In genomic region chr6:129338683-129339082, GRCh38 we compare ENCODE assay signal across 23 cellular contexts.
"Had no signal": no experiment of that assay in that cellular context is flagged by ENCODE, and none has a peak within 500 bp of the region (broad histone marks: within the 10 kb centered on the region; RNA-seq: fewer than 3 reads in every experiment).

No MANE protein-coding gene starts in this region.

- DNase-seq: KBM-7, MV-4-11, NCI-H1048, NCI-H1105, NCI-H1417 treated with DMSO at 0.1 percent for 48 hours, NCI-H146, NCI-H1694 treated with DMSO at 0.1 percent for 48 hours, NCI-H1930, NCI-H2081, NCI-H2107, NCI-H2171, NCI-H226, NCI-H446, NCI-H510A, NCI-H524 treated with DMSO at 0.1 percent for 48 hours, NCI-H69, NCI-H774, RPMI8226, SHP77, SK-N-SH had no signal

- H3K4me2 ChIP-seq: SK-N-SH had no signal

- H3K9me2 ChIP-seq: SK-N-SH had no signal

- FAIRE-seq: HTR-8/SVneo, RCC 7860 had no signal

- H3K9ac ChIP-seq: SK-N-SH had no signal

- H3K27ac ChIP-seq: HL-60 had no signal
